Comparison of ENCODE assay signal across 9 cellular contexts in genomic region chr21:31335957-31336738, GRCh38. TPM values are rescaled to one million over a fixed set of nuclear protein-coding genes. Genes with fewer than 3 reads are reported as not detected.
A peak's percentile ranks its signal among the peaks of the same experiment; 100 is the strongest.
DNase-seq lines count a peak whose midpoint lies in the region; ATAC-seq, FAIRE-seq and TF ChIP-seq lines count a peak whose summit lies in the region.
"Had no signal": no experiment of that assay in that cellular context is flagged by ENCODE, and none has a peak within 500 bp of the region (broad histone marks: within the 10 kb centered on the region; RNA-seq: fewer than 3 reads in every experiment).

No MANE protein-coding gene starts in this region.

- peaks cover 63% of the 10 kb centered on the region for H3K4me1 Mint-ChIP-seq in activated CD8-positive, alpha-beta T cell treated with anti-CD3 and anti-CD28 coated beads for 36 hours (ENCODE audit: low read depth)
- H3K4me1 Mint-ChIP-seq in activated CD8-positive, alpha-beta T cell treated with anti-CD3 and anti-CD28 coated beads, Interleukin-2, amount 10 ng/mL, durations not matched to agents 7 days and 5 days (ENCODE audit: low read depth): peaks cover 49% of the 10 kb centered on the region

- H3K4me3 ChIP-seq in fibroblast of lung (replicated peaks in 1 of 4; ENCODE audit: control extremely low read depth in 1 of 4, insufficient read depth in 1 of 4, low read depth in 3 of 4, low read length in 4 of 4) (no peak overlapping the region), skeletal muscle satellite cell (ENCODE audit: low read length) (peak overlapping the region; percentile 10), small intestine (ENCODE audit: low read depth in 1 of 2, low read length in 2 of 2) (no peak overlapping the region)

- 80 to 87% (median 86%) methylated on average over 12 of the region's 12 CpGs for WGBS in small intestine, 3 donors

- H3K4me1 ChIP-seq in fibroblast of lung (ENCODE audit: control insufficient read depth, extremely low read depth, insufficient read depth, low read length): no peaks in the 10 kb centered on the region
- peaks cover 23% of the 10 kb centered on the region for H3K4me1 ChIP-seq in skeletal muscle satellite cell (ENCODE audit: control insufficient read depth, insufficient read depth, low read length)
- H3K4me1 ChIP-seq in small intestine (ENCODE audit: control insufficient read depth in 2 of 2, insufficient read depth in 1 of 2, low read depth in 1 of 2, low read length in 1 of 2): no peaks in the 10 kb centered on the region

- H3K36me3 ChIP-seq in fibroblast of lung (ENCODE audit: control insufficient read depth, insufficient read depth, low read length) (no peaks in the 10 kb centered on the region), skeletal muscle satellite cell (ENCODE audit: insufficient read depth, low read length) (no peaks in the 10 kb centered on the region), small intestine (ENCODE audit: control insufficient read depth in 2 of 2, insufficient read depth in 2 of 2, low read length in 2 of 2) (no peaks in the 10 kb centered on the region)

- no peak for FAIRE-seq in small intestine (lab: Jason Lieb, UNC)

- H3K4me2 ChIP-seq in fibroblast of lung (ENCODE audit: extremely low read depth, insufficient read depth, low read length) (no peak overlapping the region), skeletal muscle satellite cell (ENCODE audit: low read length) (peak overlapping the region; percentile 56)

- DNase-seq in activated CD8-positive, alpha-beta T cell treated with anti-CD3 and anti-CD28 coated beads for 36 hours: peak; percentile 69
- DNase-seq in activated CD8-positive, alpha-beta T cell treated with anti-CD3 and anti-CD28 coated beads, Interleukin-2, amount 10 ng/mL, durations not matched to agents 7 days and 5 days: no peak
- DNase-seq in RWPE1 (ENCODE audit: low spot score): peak; percentile 85
- peak; percentile 86 to 97 for DNase-seq in fibroblast of lung (ENCODE audit: low read depth in 2 of 2)
- no peak for DNase-seq in small intestine
- DNase-seq: COR-L47 had no signal

- H3K79me2 ChIP-seq in fibroblast of lung (ENCODE audit: control insufficient read depth, insufficient read depth, low read length): no peaks in the 10 kb centered on the region

- POLR2A ChIA-PET in activated CD8-positive, alpha-beta T cell treated with anti-CD3 and anti-CD28 coated beads for 36 hours (lab: Charles Lee): interaction anchor here (0.7 to 1.6 kb wide), 2 partner anchors 9 to 62 kb away, joined by 3 to 5 read pairs; no protein-coding TSS in a partner anchor
- POLR2A ChIA-PET in activated CD8-positive, alpha-beta T cell treated with anti-CD3 and anti-CD28 coated beads, Interleukin-2, amount 10 ng/mL, durations not matched to agents 7 days and 5 days (lab: Charles Lee): no interaction called here
- POLR2A ChIA-PET in RWPE1 (lab: Yijun Ruan, JAX; ENCODE audit: low non-redundant PET): no interaction called here

- intact Hi-C loops in activated CD8-positive, alpha-beta T cell treated with anti-CD3 and anti-CD28 coated beads for 36 hours (cut with micrococcal nuclease): no loop called here

- peak; percentile 94 for ATAC-seq in activated CD8-positive, alpha-beta T cell treated with anti-CD3 and anti-CD28 coated beads for 36 hours
- no peak for ATAC-seq in activated CD8-positive, alpha-beta T cell treated with anti-CD3 and anti-CD28 coated beads, Interleukin-2, amount 10 ng/mL, durations not matched to agents 7 days and 5 days
- ATAC-seq in HG02981 (IDR thresholded peaks at IDR 0.05; ENCODE audit: unreplicated experiment): no peak
- no peak for ATAC-seq in GM18520 (IDR thresholded peaks at IDR 0.05; ENCODE audit: unreplicated experiment)

- no peak overlapping the region for H2AFZ ChIP-seq in fibroblast of lung (ENCODE audit: low read length)

- H3K9me3 Mint-ChIP-seq in activated CD8-positive, alpha-beta T cell treated with anti-CD3 and anti-CD28 coated beads for 36 hours: no peaks in the 10 kb centered on the region
- no peaks in the 10 kb centered on the region for H3K9me3 Mint-ChIP-seq in activated CD8-positive, alpha-beta T cell treated with anti-CD3 and anti-CD28 coated beads, Interleukin-2, amount 10 ng/mL, durations not matched to agents 7 days and 5 days (ENCODE audit: insufficient read depth)

- H3K27ac Mint-ChIP-seq in activated CD8-positive, alpha-beta T cell treated with anti-CD3 and anti-CD28 coated beads for 36 hours: peak overlapping the region; percentile 74
- H3K27ac Mint-ChIP-seq in activated CD8-positive, alpha-beta T cell treated with anti-CD3 and anti-CD28 coated beads, Interleukin-2, amount 10 ng/mL, durations not matched to agents 7 days and 5 days: no peak overlapping the region

- H3K27ac ChIP-seq in RWPE1 (peak overlapping the region; percentile 71), fibroblast of lung (ENCODE audit: insufficient read depth, low read length) (no peak overlapping the region), small intestine (ENCODE audit: low read depth in 1 of 2, low read length in 1 of 2) (no peak overlapping the region)

- H3K4me3 Mint-ChIP-seq in activated CD8-positive, alpha-beta T cell treated with anti-CD3 and anti-CD28 coated beads for 36 hours: no peak overlapping the region
- no peak overlapping the region for H3K4me3 Mint-ChIP-seq in activated CD8-positive, alpha-beta T cell treated with anti-CD3 and anti-CD28 coated beads, Interleukin-2, amount 10 ng/mL, durations not matched to agents 7 days and 5 days

- no peaks in the 10 kb centered on the region for H4K20me1 ChIP-seq in fibroblast of lung (ENCODE audit: control insufficient read depth, extremely low read depth, insufficient read depth, low read length)

- peaks cover 38% of the 10 kb centered on the region for H3K36me3 Mint-ChIP-seq in activated CD8-positive, alpha-beta T cell treated with anti-CD3 and anti-CD28 coated beads for 36 hours (ENCODE audit: low read depth)
- H3K36me3 Mint-ChIP-seq in activated CD8-positive, alpha-beta T cell treated with anti-CD3 and anti-CD28 coated beads, Interleukin-2, amount 10 ng/mL, durations not matched to agents 7 days and 5 days (ENCODE audit: low read depth): peaks cover 63% of the 10 kb centered on the region

- H3K9me3 ChIP-seq in fibroblast of lung (ENCODE audit: control insufficient read depth, insufficient read depth, low read depth, low read length): no peaks in the 10 kb centered on the region
- H3K9me3 ChIP-seq in skeletal muscle satellite cell (replicated peaks; ENCODE audit: low read length): no peaks in the 10 kb centered on the region
- no peaks in the 10 kb centered on the region for H3K9me3 ChIP-seq in small intestine (ENCODE audit: control insufficient read depth, low read depth)

- no peak for TF ChIP-seq CTCF in activated CD8-positive, alpha-beta T cell treated with anti-CD3 and anti-CD28 coated beads for 36 hours (IDR thresholded peaks at IDR 0.05)
- TF ChIP-seq CTCF in RWPE1 (conservative IDR thresholded peaks at IDR 0.05; ENCODE audit: low read depth) (no peak), fibroblast of lung (conservative IDR thresholded peaks at IDR 0.05 in 1 of 2, IDR thresholded peaks at IDR 0.05 in 1 of 2; ENCODE audit: low read depth in 1 of 2, low read length in 2 of 2) (no peak)

- no peaks in the 10 kb centered on the region for H3K27me3 ChIP-seq in fibroblast of lung (ENCODE audit: control insufficient read depth, insufficient read depth, low read length)
- no peaks in the 10 kb centered on the region for H3K27me3 ChIP-seq in skeletal muscle satellite cell (ENCODE audit: control insufficient read depth, insufficient read depth, low read length)
- H3K27me3 ChIP-seq in small intestine (ENCODE audit: control insufficient read depth in 2 of 2, insufficient read depth in 2 of 2, low read length in 2 of 2): no peaks in the 10 kb centered on the region

- no peak overlapping the region for H3K9ac ChIP-seq in fibroblast of lung (ENCODE audit: insufficient read depth, low read length)
- H3K9ac ChIP-seq in skeletal muscle satellite cell (ENCODE audit: low read depth, low read length): peak overlapping the region; percentile 34

- no peaks in the 10 kb centered on the region for H3K27me3 Mint-ChIP-seq in activated CD8-positive, alpha-beta T cell treated with anti-CD3 and anti-CD28 coated beads for 36 hours
- H3K27me3 Mint-ChIP-seq in activated CD8-positive, alpha-beta T cell treated with anti-CD3 and anti-CD28 coated beads, Interleukin-2, amount 10 ng/mL, durations not matched to agents 7 days and 5 days (ENCODE audit: low read depth): no peaks in the 10 kb centered on the region

- CTCF ChIA-PET in activated CD8-positive, alpha-beta T cell treated with anti-CD3 and anti-CD28 coated beads for 36 hours (lab: Charles Lee): interaction anchor here (0.8 kb wide), 1 partner anchor 245 kb away, joined by 3 read pairs; no protein-coding TSS in a partner anchor
- CTCF ChIA-PET in activated CD8-positive, alpha-beta T cell treated with anti-CD3 and anti-CD28 coated beads, Interleukin-2, amount 10 ng/mL, durations not matched to agents 7 days and 5 days (lab: Charles Lee): interaction anchor here (1.3 to 2.0 kb wide), 2 partner anchors 223 to 245 kb away, joined by 5 read pairs; no protein-coding TSS in a partner anchor
- CTCF ChIA-PET in RWPE1 (lab: Yijun Ruan, JAX): interaction anchor here (0.6 to 0.7 kb wide), 6 partner anchors 10 to 141 kb away, joined by 3 to 11 read pairs (median 4); no protein-coding TSS in a partner anchor

RNA-seq across cellular contexts. Expression of gene TIAM1, which starts 7.9 kb away (rescaled TPM):
- 10 to 100 TPM; 34.9 to 38.5 TPM for total RNA-seq in activated CD8-positive, alpha-beta T cell treated with anti-CD3 and anti-CD28 coated beads for 36 hours
- total RNA-seq in activated CD8-positive, alpha-beta T cell treated with anti-CD3 and anti-CD28 coated beads, Interleukin-2, amount 10 ng/mL, durations not matched to agents 7 days and 5 days: 10 to 100 TPM; 41.5 to 46.9 TPM
- under 0.01 and 0.51 TPM in 2 replicates for total RNA-seq in fibroblast of lung
- polyA plus RNA-seq in fibroblast of lung (0.52 and 0.94 TPM in 2 replicates), small intestine (1 to 10 TPM in 2 of 3 donors, under 1 TPM in 1; 0.45 to 4.1 (median 1.9) TPM)
- polyA plus RNA-seq in fibroblast of lung (2012): 0.15 and 0.77 TPM in 2 replicates
- 1.6 and 3.8 TPM in 2 replicates for polyA minus RNA-seq in fibroblast of lung (ENCODE audit: low replicate concordance)
- 23.2 and 24.8 TPM in 2 replicates for total RNA-seq in skeletal muscle satellite cell (2012; rRNA removed)

Comparison
In these comparisons a context has a peak if more than half of its experiments do, and no peak if none do; other contexts are left out.
1. DNase-seq: peak in activated CD8-positive, alpha-beta T cell treated with anti-CD3 and anti-CD28 coated beads for 36 hours (single experiment), RWPE1 (single experiment) and fibroblast of lung (2 of 2); none in activated CD8-positive, alpha-beta T cell treated with anti-CD3 and anti-CD28 coated beads, Interleukin-2, amount 10 ng/mL, durations not matched to agents 7 days and 5 days (single experiment) and small intestine (single experiment).
2. RNA of gene TIAM1, which starts 7.9 kb away (total RNA-seq): 41.5 to 46.9 TPM in activated CD8-positive, alpha-beta T cell treated with anti-CD3 and anti-CD28 coated beads, Interleukin-2, amount 10 ng/mL, durations not matched to agents 7 days and 5 days and 34.9 to 38.5 TPM in activated CD8-positive, alpha-beta T cell treated with anti-CD3 and anti-CD28 coated beads for 36 hours; under 0.01 to 0.51 TPM in fibroblast of lung; every median in the first group is over 10 times any median in the second.